ENCODE assay signal across 25 cellular contexts in the genomic region with DNA sequence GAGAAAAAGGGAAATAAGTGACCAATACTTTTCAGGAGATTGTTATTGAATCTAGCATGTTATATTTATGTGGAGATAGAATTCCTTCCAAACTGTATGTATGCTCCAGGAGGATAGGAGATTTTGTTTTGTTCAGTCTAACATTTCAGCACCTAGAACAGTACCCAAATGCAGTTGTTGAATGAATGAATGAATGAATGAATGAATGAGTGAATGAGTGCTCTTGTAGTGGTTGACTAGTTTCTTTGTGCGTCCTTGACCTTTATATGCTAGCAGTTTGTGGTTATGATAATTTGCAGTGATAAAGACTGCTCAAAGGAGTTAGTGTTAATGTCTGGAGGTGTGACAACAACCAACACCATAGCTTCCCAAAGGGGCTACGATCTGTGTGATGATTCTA.
"Had no signal": no experiment of that assay in that cellular context is flagged by ENCODE, and none has a peak within 500 bp of the region (broad histone marks: within the 10 kb centered on the region; RNA-seq: fewer than 3 reads in every experiment).

No MANE protein-coding gene starts in this region.

- H3K27me3 ChIP-seq: colonic mucosa, esophagus squamous epithelium, gastrocnemius medialis, heart right ventricle, left lung had no signal

- H3K36me3 ChIP-seq: colonic mucosa, esophagus squamous epithelium, gastrocnemius medialis, heart right ventricle, left lung, lower lobe of right lung had no signal

- FAIRE-seq: endometrium, islet of Langerhans, keratinocyte had no signal

- H3K9me3 ChIP-seq: colonic mucosa, esophagus squamous epithelium, gastrocnemius medialis, heart right ventricle, left lung, lower lobe of right lung had no signal

- DNase-seq: colonic mucosa; cortex of kidney; effector CD8-positive, alpha-beta T cell; effector memory CD8-positive, alpha-beta T cell; endodermal cell; erythroblast; esophagus squamous epithelium; foreskin fibroblast; gastrocnemius medialis; glutamatergic neuron; head of caudate nucleus; heart right ventricle; hippocampal formation; left cardiac atrium; left lung; left ventricle myocardium superior; lower lobe of right lung; mesenchymal stem cell; mucosa of descending colon; naive B cell had no signal

- ATAC-seq: effector memory CD8-positive, alpha-beta T cell; esophagus mucosa; gastrocnemius medialis; heart right ventricle; left cardiac atrium; left lung; left ventricle myocardium superior; lower lobe of right lung; mucosa of descending colon had no signal

- H3K27ac ChIP-seq: colonic mucosa, epithelial cell of prostate, esophagus squamous epithelium, gastrocnemius medialis, heart right ventricle, left lung, lower lobe of right lung had no signal

- H3K4me1 ChIP-seq: colonic mucosa, esophagus squamous epithelium, gastrocnemius medialis, heart right ventricle, left lung, lower lobe of right lung had no signal

- H3K4me3 ChIP-seq: colonic mucosa, esophagus squamous epithelium, gastrocnemius medialis, heart right ventricle, left lung, lower lobe of right lung, mucosa of descending colon had no signal
